1 cellular context compared by ENCODE assay signal in genomic region chr2:197431858-197432257, GRCh38.
TF ChIP-seq lines count a peak whose summit lies in the region.

No MANE protein-coding gene starts in this region.

TF ChIP-seq in H1, 55 proteins besides CTCF, POLR2A, EP300 and RAD21:
- TF ChIP-seq BRCA1 (IDR thresholded peaks at IDR 0.05; ENCODE audit: low read depth, low read length) = no peak
- TF ChIP-seq SIX5 (IDR thresholded peaks at IDR 0.05; ENCODE audit: low read depth, low read length) = no peak
- TF ChIP-seq BACH1 (IDR thresholded peaks at IDR 0.05; ENCODE audit: low read length) = no peak
- no peak for TF ChIP-seq GTF2F1 (IDR thresholded peaks at IDR 0.05; ENCODE audit: borderline replicate concordance, low read depth, low read length)
- no peak for TF ChIP-seq E2F6 (IDR thresholded peaks at IDR 0.05)
- no peak for TF ChIP-seq FOSL1 (IDR thresholded peaks at IDR 0.05; ENCODE audit: insufficient read depth, low read depth, low read length)
- TF ChIP-seq BCL11A (IDR thresholded peaks at IDR 0.05; ENCODE audit: low read depth in 2 of 2, low read length in 2 of 2) = no peak
- no peak for TF ChIP-seq TEAD4 (IDR thresholded peaks at IDR 0.05; ENCODE audit: low read depth, low read length)
- TF ChIP-seq USF2 (IDR thresholded peaks at IDR 0.05; ENCODE audit: low read length) = no peak
- no peak for TF ChIP-seq SIN3A (conservative IDR thresholded peaks at IDR 0.05 in 1 of 2, IDR thresholded peaks at IDR 0.05 in 1 of 2; ENCODE audit: low read depth in 1 of 2, low read length in 2 of 2)
- TF ChIP-seq KDM4A (IDR thresholded peaks at IDR 0.05; ENCODE audit: low read depth, low read length, severe bottlenecking) = no peak
- TF ChIP-seq CBX5 (IDR thresholded peaks at IDR 0.05; ENCODE audit: low read depth, low read length) = no peak
- no peak for TF ChIP-seq MAX (IDR thresholded peaks at IDR 0.05)
- TF ChIP-seq RBBP5 (IDR thresholded peaks at IDR 0.05; ENCODE audit: borderline replicate concordance, low read depth, low read length) = no peak
- TF ChIP-seq MAFK (IDR thresholded peaks at IDR 0.05; ENCODE audit: low read depth, low read length) = no peak
- TF ChIP-seq TAF1 (IDR thresholded peaks at IDR 0.05; ENCODE audit: low read depth, low read length) = no peak
- no peak for TF ChIP-seq POLR2AphosphoS5 (IDR thresholded peaks at IDR 0.05; ENCODE audit: low read depth, low read length)
- TF ChIP-seq PHF8 (conservative IDR thresholded peaks at IDR 0.05; ENCODE audit: low read depth, low read length) = no peak
